Comparison of ENCODE assay signal across 27 cellular contexts in genomic region chr5:6962256-6962655, GRCh38.
DNase-seq lines count a peak whose midpoint lies in the region; ATAC-seq, FAIRE-seq and TF ChIP-seq lines count a peak whose summit lies in the region.
"Had no signal": no experiment of that assay in that cellular context is flagged by ENCODE, and none has a peak within 500 bp of the region (broad histone marks: within the 10 kb centered on the region; RNA-seq: fewer than 3 reads in every experiment).

No MANE protein-coding gene starts in this region.

- H3K4me1 ChIP-seq in H1 (replicated peaks in 1 of 4; ENCODE audit: control insufficient read depth in 3 of 4, insufficient read depth in 4 of 4, low read length in 3 of 4), result no peaks in the 10 kb centered on the region
- H3K4me1 ChIP-seq: adrenal gland, BLaER1, HAP-1, heart right ventricle, left lung, SJCRH30 had no signal

- H2AFZ ChIP-seq in H1 (ENCODE audit: low read length), result no peak overlapping the region

- no peak overlapping the region for H4K8ac ChIP-seq in H1 (ENCODE audit: extremely low read depth, insufficient read depth, low read length)

- no peak overlapping the region for H4K91ac ChIP-seq in H1 (replicated peaks; ENCODE audit: insufficient read length, low read length)

- peaks cover 5% of the 10 kb centered on the region for H3K9me3 Mint-ChIP-seq in activated T-helper 2 cell treated with anti-CD3 and anti-CD28 coated beads, Interferon-gamma antibody, Interleukin-2, Interleukin-4, amounts not matched to agents 10 μg/mL and 5 μg/mL and 100 μg/mL, durations not matched to agents 14 hours and 24 hours and 36 hours

- H2BK5ac ChIP-seq in H1 (ENCODE audit: low read depth, low read length), result no peak overlapping the region

- H2AK5ac ChIP-seq in H1 (ENCODE audit: low read depth, low read length), result no peak overlapping the region

- H4K5ac ChIP-seq in H1 (ENCODE audit: insufficient read length, low read depth, low read length), result no peak overlapping the region

- no peak overlapping the region for H3K14ac ChIP-seq in H1 (ENCODE audit: insufficient read length)

- no peaks in the 10 kb centered on the region for H3K9me3 ChIP-seq in H1 (ENCODE audit: insufficient read depth in 2 of 2, low read depth in 1 of 2, low read length in 1 of 2)
- H3K9me3 ChIP-seq: adrenal gland, BLaER1, HAP-1, SJCRH30 had no signal

- no peak overlapping the region for H3K27ac Mint-ChIP-seq in activated T-helper 2 cell treated with anti-CD3 and anti-CD28 coated beads, Interferon-gamma antibody, Interleukin-2, Interleukin-4, amounts not matched to agents 10 μg/mL and 5 μg/mL and 100 μg/mL, durations not matched to agents 14 hours and 24 hours and 36 hours
- H3K27ac Mint-ChIP-seq: mesothelial cell of epicardium; naive thymus-derived CD8-positive, alpha-beta T cell; stimulated activated effector memory CD8-positive, alpha-beta T cell treated with anti-CD3 and anti-CD28 coated beads, Interleukin-12 subunit alpha, Interleukin-12 subunit beta, amount 100 ng/mL, for 72 hours had no signal

- H3K23me2 ChIP-seq in H1 (ENCODE audit: low read depth, low read length), result peaks cover 3% of the 10 kb centered on the region; the same call in 1 of the 2 replicates

- TF ChIP-seq EP300 in H1 (IDR thresholded peaks at IDR 0.05; ENCODE audit: borderline replicate concordance in 1 of 2, low read depth in 2 of 2, low read length in 2 of 2), result no peak

- H4K20me1 ChIP-seq in H1 (replicated peaks in 1 of 2; ENCODE audit: control insufficient read depth in 1 of 2, insufficient read depth in 2 of 2, low read length in 2 of 2), result peaks cover 0 to 3% of the 10 kb centered on the region in 2 experiments
- H4K20me1 ChIP-seq: BLaER1 had no signal

- no peak for ATAC-seq in GM19395 (IDR thresholded peaks at IDR 0.05; ENCODE audit: unreplicated experiment)
- ATAC-seq: activated T-cell treated with anti-CD3 and anti-CD28 coated beads, Interleukin-2, amount 50 U/mL, for 4 hours; heart right ventricle; left lung; naive thymus-derived CD8-positive, alpha-beta T cell; stimulated activated effector memory CD8-positive, alpha-beta T cell treated with anti-CD3 and anti-CD28 coated beads, Interleukin-12 subunit alpha, Interleukin-12 subunit beta, amount 100 ng/mL, for 72 hours had no signal

- no peak overlapping the region for H3K4ac ChIP-seq in H1 (replicated peaks; ENCODE audit: insufficient read length, low read depth, low read length)

- H3K36me3 Mint-ChIP-seq in activated T-helper 2 cell treated with anti-CD3 and anti-CD28 coated beads, Interferon-gamma antibody, Interleukin-2, Interleukin-4, amounts not matched to agents 10 μg/mL and 5 μg/mL and 100 μg/mL, durations not matched to agents 14 hours and 24 hours and 36 hours (ENCODE audit: low read depth), result no peaks in the 10 kb centered on the region
- H3K36me3 Mint-ChIP-seq: mesothelial cell of epicardium; stimulated activated effector memory CD8-positive, alpha-beta T cell treated with anti-CD3 and anti-CD28 coated beads, Interleukin-12 subunit alpha, Interleukin-12 subunit beta, amount 100 ng/mL, for 72 hours had no signal

- no peak overlapping the region for H3K4me3 Mint-ChIP-seq in activated T-helper 2 cell treated with anti-CD3 and anti-CD28 coated beads, Interferon-gamma antibody, Interleukin-2, Interleukin-4, amounts not matched to agents 10 μg/mL and 5 μg/mL and 100 μg/mL, durations not matched to agents 14 hours and 24 hours and 36 hours (ENCODE audit: low read depth)
- H3K4me3 Mint-ChIP-seq: activated T-cell treated with anti-CD3 and anti-CD28 coated beads, Interleukin-2, amount 50 U/mL, for 4 hours; mesothelial cell of epicardium; naive thymus-derived CD8-positive, alpha-beta T cell; stimulated activated effector memory CD8-positive, alpha-beta T cell treated with anti-CD3 and anti-CD28 coated beads, Interleukin-12 subunit alpha, Interleukin-12 subunit beta, amount 100 ng/mL, for 72 hours had no signal

- no peak overlapping the region for H3K27ac ChIP-seq in H1 (ENCODE audit: low read depth, low read length)
- H3K27ac ChIP-seq: adrenal gland, BLaER1, brain microvascular endothelial cell, epithelial cell of prostate, heart right ventricle, left lung, SJCRH30 had no signal

- CTCF ChIA-PET in H1 (lab: Charles Lee; ENCODE audit: partially characterized antibody), result no interaction called here

- no peak overlapping the region for H3K4me2 ChIP-seq in H1 (ENCODE audit: insufficient read depth in 1 of 2, low read depth in 2 of 2, low read length in 2 of 2)
- H3K4me2 ChIP-seq: BLaER1 had no signal

- no peaks in the 10 kb centered on the region; the same call in 1 of the 2 replicates for H3K79me1 ChIP-seq in H1 (ENCODE audit: low read depth, low read length)

- no peak overlapping the region for H3K9ac ChIP-seq in H1 (replicated peaks in 1 of 4; ENCODE audit: extremely low read depth in 1 of 4, low read depth in 3 of 4, low read length in 3 of 4)
- H3K9ac ChIP-seq: BLaER1 had no signal

- DNase-seq in NCI-H82 (lab: John Stamatoyannopoulos, UW) (peak; percentile 74), NCI-H82 treated with DMSO at 0.1 percent for 48 hours (lab: John Stamatoyannopoulos, UW; ENCODE audit: unreplicated experiment) (no peak), NCI-H446 (lab: John Stamatoyannopoulos, UW) (peak; percentile 55 to 73), H1 (ENCODE audit: low read depth in 1 of 2, low spot score in 2 of 2) (no peak), urothelium cell line (ENCODE audit: low spot score) (peak; percentile 61), head of caudate nucleus (no peak)
- no peak for DNase-seq in activated T-helper 2 cell treated with anti-CD3 and anti-CD28 coated beads, Interferon-gamma antibody, Interleukin-2, Interleukin-4, amounts not matched to agents 10 μg/mL and 5 μg/mL and 100 μg/mL, durations not matched to agents 14 hours and 24 hours and 36 hours (ENCODE audit: low spot score)
- DNase-seq: activated CD4-positive, CD25-positive, alpha-beta regulatory T cell treated with anti-CD3 and anti-CD28 coated beads, Interleukin-2, amount 50 U/mL, for 72 hours; activated naive CD4-positive, alpha-beta T cell treated with Interleukin-2 at 50 U/mL for 16 hours; activated T-cell treated with anti-CD3 and anti-CD28 coated beads, Interleukin-2, amount 50 U/mL, for 4 hours; adrenal gland; brain microvascular endothelial cell; heart right ventricle; left lung; naive thymus-derived CD8-positive, alpha-beta T cell; NCI-H1436; SJCRH30; substantia nigra had no signal

- H3K79me2 ChIP-seq in H1 (ENCODE audit: control insufficient read depth in 1 of 2, insufficient read depth in 2 of 2, low read length in 2 of 2), result no peaks in the 10 kb centered on the region

- FAIRE-seq in H1 (lab: Jason Lieb, UNC) (no peak), urothelium cell line (lab: Jason Lieb, UNC) (no peak)
- FAIRE-seq: GM12891, RCC 7860, TTC549 had no signal

- peak overlapping the region; percentile 33 for H2BK120ac ChIP-seq in H1 (replicated peaks; ENCODE audit: low read depth, low read length)

- POLR2A ChIA-PET in H1 (lab: Charles Lee; ENCODE audit: partially characterized antibody), result interaction anchor here (0.6 kb wide), 1 partner anchor 136 kb away, joined by 3 read pairs; no protein-coding TSS in a partner anchor

- no peak for TF ChIP-seq POLR2A in H1 (IDR thresholded peaks at IDR 0.05; ENCODE audit: control extremely low read depth in 1 of 2, low read depth in 2 of 2, low read length in 2 of 2)

- no peaks in the 10 kb centered on the region for H3K4me1 Mint-ChIP-seq in activated T-helper 2 cell treated with anti-CD3 and anti-CD28 coated beads, Interferon-gamma antibody, Interleukin-2, Interleukin-4, amounts not matched to agents 10 μg/mL and 5 μg/mL and 100 μg/mL, durations not matched to agents 14 hours and 24 hours and 36 hours (ENCODE audit: low read depth)
- H3K4me1 Mint-ChIP-seq: mesothelial cell of epicardium; naive thymus-derived CD8-positive, alpha-beta T cell; stimulated activated effector memory CD8-positive, alpha-beta T cell treated with anti-CD3 and anti-CD28 coated beads, Interleukin-12 subunit alpha, Interleukin-12 subunit beta, amount 100 ng/mL, for 72 hours had no signal

- intact Hi-C loops in activated T-helper 2 cell treated with anti-CD3 and anti-CD28 coated beads, Interferon-gamma antibody, Interleukin-2, Interleukin-4, amounts not matched to agents 10 μg/mL and 5 μg/mL and 100 μg/mL, durations not matched to agents 14 hours and 24 hours and 36 hours (cut with micrococcal nuclease), result no loop called here
- intact Hi-C loops in head of caudate nucleus (cut with DNase I), result no loop called here

- TF ChIP-seq CTCF in H1 (IDR thresholded peaks at IDR 0.05; ENCODE audit: control extremely low read depth in 1 of 3, insufficient read depth in 1 of 3, low read depth in 1 of 3, low read length in 3 of 3), result no peak

- WGBS in H1 (ENCODE audit: extremely low coverage in 1 of 2, insufficient coverage in 1 of 2, insufficient read length in 1 of 2, insufficient replicate concordance in 2 of 2, low coverage in 1 of 2, low lambda C conversion rate in 2 of 2, missing lambda C conversion rate in 1 of 2), 2 experiments, result 94% methylated on average over 4 of the region's 4 CpGs; no CpG with 5 or more reads in 1 of the 2 experiments

- no peak overlapping the region for H2BK12ac ChIP-seq in H1 (ENCODE audit: low read depth, low read length)

- no peaks in the 10 kb centered on the region for H3K27me3 ChIP-seq in H1 (replicated peaks in 1 of 4; ENCODE audit: control insufficient read depth in 3 of 4, extremely low read depth in 1 of 4, insufficient read depth in 3 of 4, low read length in 3 of 4)
- H3K27me3 ChIP-seq: adrenal gland, BLaER1, brain microvascular endothelial cell, heart right ventricle, left lung, SJCRH30 had no signal

- H2BK20ac ChIP-seq in H1 (ENCODE audit: low read length), result no peak overlapping the region

- no peak overlapping the region for H3K4me3 ChIP-seq in H1 (ENCODE audit: extremely low read depth in 1 of 4, insufficient read depth in 2 of 4, low read depth in 3 of 4, low read length in 4 of 4)
- H3K4me3 ChIP-seq: adrenal gland, BLaER1, HAP-1, heart right ventricle, left lung, SJCRH30 had no signal

- no peak for TF ChIP-seq RAD21 in H1 (IDR thresholded peaks at IDR 0.05 in 1 of 2, conservative IDR thresholded peaks at IDR 0.05 in 1 of 2; ENCODE audit: low read depth in 2 of 2, low read length in 2 of 2)

- no peak overlapping the region for H2BK15ac ChIP-seq in H1 (ENCODE audit: low read length)

- no peak overlapping the region for H3K56ac ChIP-seq in H1 (replicated peaks; ENCODE audit: insufficient read length, low read depth, low read length)

- H3K36me3 ChIP-seq in H1 (ENCODE audit: control insufficient read depth in 2 of 4, insufficient read depth in 4 of 4, low read length in 3 of 4), result no peaks in the 10 kb centered on the region
- H3K36me3 ChIP-seq: adrenal gland, BLaER1, brain microvascular endothelial cell, HAP-1, heart right ventricle, left lung, SJCRH30 had no signal

- no peak overlapping the region for H3K23ac ChIP-seq in H1 (ENCODE audit: insufficient read length)

- H3K27me3 Mint-ChIP-seq in activated T-helper 2 cell treated with anti-CD3 and anti-CD28 coated beads, Interferon-gamma antibody, Interleukin-2, Interleukin-4, amounts not matched to agents 10 μg/mL and 5 μg/mL and 100 μg/mL, durations not matched to agents 14 hours and 24 hours and 36 hours (ENCODE audit: low read depth), result no peaks in the 10 kb centered on the region

- H3K18ac ChIP-seq in H1 (ENCODE audit: extremely low read depth, low read length), result no peak overlapping the region

TF ChIP-seq in H1, 55 proteins besides CTCF, POLR2A, EP300 and RAD21 (continues in another document):
- no peak for TF ChIP-seq GABPA (IDR thresholded peaks at IDR 0.05; ENCODE audit: borderline replicate concordance, insufficient read depth, low read length)

Comparison
In these comparisons a context has a peak if more than half of its experiments do, and no peak if none do; other contexts are left out.
1. DNase-seq: peak in NCI-H82 (single experiment), NCI-H446 (2 of 2) and urothelium cell line (single experiment); none in NCI-H82 treated with DMSO at 0.1 percent for 48 hours (single experiment), H1 (0 of 2), activated T-helper 2 cell treated with anti-CD3 and anti-CD28 coated beads, Interferon-gamma antibody, Interleukin-2, Interleukin-4, amounts not matched to agents 10 μg/mL and 5 μg/mL and 100 μg/mL, durations not matched to agents 14 hours and 24 hours and 36 hours (single experiment) and head of caudate nucleus (0 of 42).